ENCODE assay signal across 27 cellular contexts in the genomic region with DNA sequence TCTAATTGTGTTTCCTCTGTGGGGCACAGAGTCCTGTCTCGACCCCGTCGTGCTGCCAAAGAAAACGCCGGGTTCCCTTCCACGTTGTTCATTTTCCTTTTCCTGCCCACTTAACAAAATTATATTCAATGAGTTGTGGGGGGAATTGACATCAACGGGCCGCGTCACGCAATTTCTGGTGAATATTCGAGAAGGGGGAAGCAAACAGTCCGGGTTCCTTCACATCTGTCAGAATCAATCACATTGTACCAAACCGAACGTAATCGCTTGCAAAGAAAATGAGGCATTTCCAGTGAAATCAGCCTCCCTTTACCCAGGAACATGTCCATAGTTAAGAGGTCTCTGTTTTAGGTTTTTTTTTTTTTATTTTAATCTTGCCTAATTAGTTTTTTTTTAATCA.
"Had no signal": no experiment of that assay in that cellular context is flagged by ENCODE, and none has a peak within 500 bp of the region (broad histone marks: within the 10 kb centered on the region; RNA-seq: fewer than 3 reads in every experiment).

No MANE protein-coding gene starts in this region.

- H3K9me3 ChIP-seq: adrenal gland, ascending aorta, colonic mucosa had no signal

- H3K27ac ChIP-seq: adrenal gland, ascending aorta, breast epithelium, cardiac muscle cell, colonic mucosa had no signal

- DNase-seq: activated CD4-positive, alpha-beta memory T cell treated with anti-CD3 and anti-CD28 coated beads for 36 hours; activated CD4-positive, alpha-beta T cell treated with anti-CD3 and anti-CD28 coated beads for 36 hours; activated CD4-positive, alpha-beta T cell treated with anti-CD3 and anti-CD28 coated beads, Interleukin-2, amount 10 ng/mL, durations not matched to agents 24 days and 14 days; activated CD4-positive, CD25-positive, alpha-beta regulatory T cell; activated CD4-positive, CD25-positive, alpha-beta regulatory T cell treated with anti-CD3 and anti-CD28 coated beads, Interleukin-2, amount 50 U/mL, for 72 hours; activated CD8-positive, alpha-beta memory T cell treated with anti-CD3 and anti-CD28 coated beads, Interleukin-2, amount 10 ng/mL, durations not matched to agents 7 days and 5 days; activated CD8-positive, alpha-beta memory T cell treated with anti-CD3 and anti-CD28 coated beads, Interleukin-2, amount 50 U/mL, for 4 hours; activated CD8-positive, alpha-beta T cell treated with anti-CD3 and anti-CD28 coated beads, Interleukin-2, amount 10 ng/mL, durations not matched to agents 7 days and 5 days; activated effector memory CD4-positive, alpha-beta T cell treated with anti-CD3 and anti-CD28 coated beads, Interleukin-2, amount 50 U/mL, for 16 hours; activated naive CD4-positive, alpha-beta T cell treated with anti-CD3 and anti-CD28 coated beads for 36 hours; activated naive CD8-positive, alpha-beta T cell treated with anti-CD3 and anti-CD28 coated beads for 36 hours; activated naive CD8-positive, alpha-beta T cell treated with anti-CD3 and anti-CD28 coated beads, Interleukin-2, amount 50 U/mL, for 24 hours; activated T-cell treated with anti-CD3 and anti-CD28 coated beads, Interleukin-2, amount 50 U/mL, for 1 hour; activated T-cell treated with anti-CD3 and anti-CD28 coated beads, Interleukin-2, amount 50 U/mL, for 48 hours; adrenal gland; central memory CD4-positive, alpha-beta T cell; cerebellar nuclear complex; colonic mucosa; effector CD8-positive, alpha-beta T cell; foreskin fibroblast; T-helper 1 cell; T-helper 17 cell; T1000 had no signal

- H3K4me3 ChIP-seq: adrenal gland, ascending aorta, breast epithelium, cardiac muscle cell, colonic mucosa had no signal

- ATAC-seq: activated CD4-positive, alpha-beta T cell treated with anti-CD3 and anti-CD28 coated beads for 36 hours; activated CD8-positive, alpha-beta memory T cell treated with anti-CD3 and anti-CD28 coated beads, Interleukin-2, amount 10 ng/mL, durations not matched to agents 7 days and 5 days; activated CD8-positive, alpha-beta T cell treated with anti-CD3 and anti-CD28 coated beads, Interleukin-2, amount 10 ng/mL, durations not matched to agents 7 days and 5 days; activated naive CD8-positive, alpha-beta T cell treated with anti-CD3 and anti-CD28 coated beads, Interleukin-2, amount 50 U/mL, for 24 hours; esophagus mucosa; T-helper 17 cell had no signal

- H3K4me1 ChIP-seq: adrenal gland, ascending aorta, breast epithelium, colonic mucosa had no signal

- H3K27me3 ChIP-seq: adrenal gland, ascending aorta, breast epithelium, cardiac muscle cell, colonic mucosa had no signal

- H3K36me3 ChIP-seq: adrenal gland, ascending aorta, breast epithelium, cardiac muscle cell, colonic mucosa had no signal
